Comparison of ENCODE assay signal across 26 cellular contexts in the genomic region with DNA sequence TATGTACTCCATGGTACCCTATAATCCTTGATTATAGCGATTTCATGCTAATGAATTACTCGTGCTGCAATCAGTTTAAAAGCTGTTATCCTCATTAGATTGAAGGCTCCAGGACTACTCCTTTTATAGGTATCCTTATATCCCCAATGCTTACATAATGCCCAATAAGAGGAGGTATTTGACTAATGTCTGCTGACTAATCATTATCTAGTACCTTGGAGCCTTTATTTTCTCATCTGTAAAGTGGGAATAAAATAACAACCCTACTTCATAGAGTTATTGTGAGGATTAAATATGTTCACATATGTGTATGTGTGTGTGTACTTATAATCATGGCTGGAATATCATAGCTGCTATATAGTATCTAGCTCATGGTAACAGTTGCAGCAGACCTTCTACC.
"Had no signal": no experiment of that assay in that cellular context is flagged by ENCODE, and none has a peak within 500 bp of the region (broad histone marks: within the 10 kb centered on the region; RNA-seq: fewer than 3 reads in every experiment).

No MANE protein-coding gene starts in this region.

- H3K4me3 ChIP-seq: ascending aorta, breast epithelium, cardiac muscle cell, colonic mucosa had no signal

- H3K27ac ChIP-seq: ascending aorta, breast epithelium, cardiac muscle cell, colonic mucosa had no signal

- ATAC-seq: activated CD4-positive, alpha-beta T cell treated with anti-CD3 and anti-CD28 coated beads for 36 hours; activated CD8-positive, alpha-beta memory T cell treated with anti-CD3 and anti-CD28 coated beads, Interleukin-2, amount 10 ng/mL, durations not matched to agents 7 days and 5 days; activated CD8-positive, alpha-beta T cell treated with anti-CD3 and anti-CD28 coated beads, Interleukin-2, amount 10 ng/mL, durations not matched to agents 7 days and 5 days; activated naive CD4-positive, alpha-beta T cell treated with anti-CD3 and anti-CD28 coated beads, Interleukin-2, amount 50 U/mL, for 72 hours; esophagus mucosa; T-helper 17 cell had no signal

- H3K36me3 ChIP-seq: ascending aorta, breast epithelium, cardiac muscle cell, colonic mucosa had no signal

- H3K9me3 ChIP-seq: ascending aorta, breast epithelium, colonic mucosa had no signal

- DNase-seq: activated CD4-positive, alpha-beta memory T cell treated with anti-CD3 and anti-CD28 coated beads for 36 hours; activated CD4-positive, alpha-beta T cell treated with anti-CD3 and anti-CD28 coated beads for 36 hours; activated CD4-positive, alpha-beta T cell treated with anti-CD3 and anti-CD28 coated beads, Interleukin-2, amount 10 ng/mL, durations not matched to agents 24 days and 14 days; activated CD4-positive, CD25-positive, alpha-beta regulatory T cell; activated CD4-positive, CD25-positive, alpha-beta regulatory T cell treated with anti-CD3 and anti-CD28 coated beads, Interleukin-2, amount 50 U/mL, for 72 hours; activated CD8-positive, alpha-beta memory T cell treated with anti-CD3 and anti-CD28 coated beads, Interleukin-2, amount 10 ng/mL, durations not matched to agents 7 days and 5 days; activated CD8-positive, alpha-beta memory T cell treated with anti-CD3 and anti-CD28 coated beads, Interleukin-2, amount 50 U/mL, for 4 hours; activated CD8-positive, alpha-beta T cell treated with anti-CD3 and anti-CD28 coated beads, Interleukin-2, amount 10 ng/mL, durations not matched to agents 7 days and 5 days; activated gamma-delta T cell; activated naive CD4-positive, alpha-beta T cell; activated naive CD4-positive, alpha-beta T cell treated with anti-CD3 and anti-CD28 coated beads, Interleukin-2, amount 10 ng/mL, durations not matched to agents 7 days and 5 days; activated naive CD8-positive, alpha-beta T cell treated with anti-CD3 and anti-CD28 coated beads, Interleukin-2, amount 10 ng/mL, durations not matched to agents 7 days and 5 days; activated T-cell treated with anti-CD3 and anti-CD28 coated beads, Interleukin-2, amount 50 U/mL, for 1 hour; activated T-cell treated with anti-CD3 and anti-CD28 coated beads, Interleukin-2, amount 50 U/mL, for 48 hours; central memory CD4-positive, alpha-beta T cell; cerebellar nuclear complex; colonic mucosa; effector CD8-positive, alpha-beta T cell; T-helper 17 cell; T1000 had no signal

- FAIRE-seq: frontal cortex had no signal

- H3K27me3 ChIP-seq: ascending aorta, breast epithelium, cardiac muscle cell, colonic mucosa had no signal

- H3K4me1 ChIP-seq: ascending aorta, breast epithelium, colonic mucosa had no signal
